ENCODE assay signal across 1 cellular context in genomic region chr1:114454539-114454938, GRCh38.
TF ChIP-seq lines count a peak whose summit lies in the region.

No MANE protein-coding gene starts in this region.

TF ChIP-seq in IMR-90, 13 proteins besides CTCF, POLR2A, EP300 and RAD21 (continued from another document):
- TF ChIP-seq ELK1 (IDR thresholded peaks at IDR 0.05; ENCODE audit: borderline replicate concordance, low read depth, low read length) = no peak
- no peak for TF ChIP-seq USF2 (IDR thresholded peaks at IDR 0.05; ENCODE audit: low read depth, low read length)
- no peak for TF ChIP-seq RCOR1 (IDR thresholded peaks at IDR 0.05; ENCODE audit: insufficient replicate concordance, low read length)
- no peak for TF ChIP-seq RFX5 (IDR thresholded peaks at IDR 0.05; ENCODE audit: low read depth, low read length)
- TF ChIP-seq MAZ (IDR thresholded peaks at IDR 0.05; ENCODE audit: borderline replicate concordance, low read depth, low read length) = no peak
- no peak for TF ChIP-seq MXI1 (IDR thresholded peaks at IDR 0.05; ENCODE audit: borderline replicate concordance, low read depth, low read length)
- TF ChIP-seq SMC3 (IDR thresholded peaks at IDR 0.05; ENCODE audit: low read depth, low read length) = no peak
- no peak for TF ChIP-seq CHD1 (IDR thresholded peaks at IDR 0.05; ENCODE audit: low read depth, low read length)
- TF ChIP-seq CEBPB (IDR thresholded peaks at IDR 0.05; ENCODE audit: low read depth, low read length) = no peak
- no peak for TF ChIP-seq FOS (IDR thresholded peaks at IDR 0.05; ENCODE audit: low read depth, low read length)
TF ChIP-seq in IMR-90: peak in this region for 0.
